1 cellular context compared by ENCODE assay signal in the genomic region with DNA sequence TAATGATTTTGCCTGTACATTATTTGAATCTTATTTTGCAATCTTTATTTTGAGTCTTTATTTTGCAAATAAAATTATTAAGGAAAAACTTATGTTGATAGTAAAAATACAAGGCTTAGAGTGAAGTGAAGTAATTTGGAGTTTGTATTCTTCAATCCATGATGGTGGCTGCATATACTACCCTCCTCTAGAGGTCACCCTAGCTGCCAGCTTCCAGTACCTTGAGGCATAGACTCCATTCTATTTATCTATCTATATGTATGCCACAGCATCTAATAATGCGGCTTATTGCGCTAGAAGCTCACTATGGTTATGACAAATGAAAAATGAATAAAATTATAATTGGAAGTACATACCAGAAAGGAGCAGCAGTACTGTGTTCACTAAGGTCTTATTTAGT.
TF ChIP-seq lines count a peak whose summit lies in the region.

No MANE protein-coding gene starts in this region.

TF ChIP-seq in HepG2, 621 proteins besides CTCF, POLR2A, EP300 and RAD21 (continued from another document and continues in another):
- TF ChIP-seq, protein P1, sequence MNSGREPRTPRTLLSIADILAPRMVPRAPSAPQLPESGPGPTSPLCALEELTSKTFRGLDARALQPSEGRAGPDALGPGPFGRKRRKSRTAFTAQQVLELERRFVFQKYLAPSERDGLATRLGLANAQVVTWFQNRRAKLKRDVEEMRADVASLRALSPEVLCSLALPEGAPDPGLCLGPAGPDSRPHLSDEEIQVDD (CRISPR knock-in tag; IDR thresholded peaks at IDR 0.05; ENCODE audit: borderline replicate concordance), result no peak
- TF ChIP-seq HNRNPL (IDR thresholded peaks at IDR 0.05; ENCODE audit: low read depth, low read length) (0 out of 2 replicates have a peak, but pooled peaks have one; percentile 29), MEIS2 (CRISPR knock-in tag; IDR thresholded peaks at IDR 0.05) (no peak), CBX1 (IDR thresholded peaks at IDR 0.05; ENCODE audit: low read depth) (no peak), CENPT (CRISPR knock-in tag; IDR thresholded peaks at IDR 0.05; ENCODE audit: low read depth) (no peak), PAX8 (CRISPR knock-in tag; IDR thresholded peaks at IDR 0.05; ENCODE audit: borderline replicate concordance) (no peak), CCDC6 (CRISPR knock-in tag; IDR thresholded peaks at IDR 0.05) (no peak), CHD4 (IDR thresholded peaks at IDR 0.05; ENCODE audit: borderline replicate concordance, low read length) (0 out of 2 replicates have a peak, but pooled peaks have one; percentile 15), ZNF18 (CRISPR knock-in tag; IDR thresholded peaks at IDR 0.05; ENCODE audit: insufficient replicate concordance) (peak; percentile 30), NBN (conservative IDR thresholded peaks at IDR 0.05) (no peak), RBFOX2 (IDR thresholded peaks at IDR 0.05; ENCODE audit: low read depth, low read length) (peak; percentile 75), CC2D1A (CRISPR knock-in tag; IDR thresholded peaks at IDR 0.05) (no peak), TRIM24 (CRISPR knock-in tag; IDR thresholded peaks at IDR 0.05) (no peak), ZNF800 (CRISPR knock-in tag; IDR thresholded peaks at IDR 0.05) (no peak), ZFP36 (IDR thresholded peaks at IDR 0.05; ENCODE audit: borderline replicate concordance, low read depth, low read length, partially characterized antibody) (no peak), MAFF (IDR thresholded peaks at IDR 0.05; ENCODE audit: low read depth, low read length) (no peak), CREM (IDR thresholded peaks at IDR 0.05) (no peak), CREM (CRISPR knock-in tag; IDR thresholded peaks at IDR 0.05) (no peak), FOXC1 (CRISPR knock-in tag; IDR thresholded peaks at IDR 0.05; ENCODE audit: borderline replicate concordance) (no peak), HOXA7 (CRISPR knock-in tag; IDR thresholded peaks at IDR 0.05) (no peak), NFE2L1 (CRISPR knock-in tag; IDR thresholded peaks at IDR 0.05; ENCODE audit: borderline replicate concordance) (no peak), KDM5A (IDR thresholded peaks at IDR 0.05; ENCODE audit: borderline replicate concordance, low read length) (0 out of 2 replicates have a peak, but pooled peaks have one; percentile 13), TGIF2 (CRISPR knock-in tag; IDR thresholded peaks at IDR 0.05) (no peak), AGO1 (IDR thresholded peaks at IDR 0.05; ENCODE audit: low read depth, low read length, poor library complexity, severe bottlenecking) (no peak), ZBTB38 (CRISPR knock-in tag; IDR thresholded peaks at IDR 0.05) (no peak), MIER2 (CRISPR knock-in tag; IDR thresholded peaks at IDR 0.05) (no peak), ZNF580 (CRISPR knock-in tag; IDR thresholded peaks at IDR 0.05; ENCODE audit: borderline replicate concordance, low read depth) (no peak), HHEX (CRISPR knock-in tag; IDR thresholded peaks at IDR 0.05) (no peak), TOE1 (CRISPR knock-in tag; IDR thresholded peaks at IDR 0.05) (0 out of 2 replicates have a peak, but pooled peaks have one; percentile 6), ZNF782 (CRISPR knock-in tag; IDR thresholded peaks at IDR 0.05; ENCODE audit: borderline replicate concordance) (no peak), MTA3 (CRISPR knock-in tag; IDR thresholded peaks at IDR 0.05) (no peak), ZNF788 (CRISPR knock-in tag; IDR thresholded peaks at IDR 0.05; ENCODE audit: borderline replicate concordance) (no peak), CHD2 (IDR thresholded peaks at IDR 0.05; ENCODE audit: low read depth, low read length) (no peak), ZNF547 (CRISPR knock-in tag; IDR thresholded peaks at IDR 0.05) (no peak), SETDB1 (CRISPR knock-in tag; IDR thresholded peaks at IDR 0.05; ENCODE audit: borderline replicate concordance) (no peak), TP53 (CRISPR knock-in tag; conservative IDR thresholded peaks at IDR 0.05) (no peak), ZNF780A (CRISPR knock-in tag; IDR thresholded peaks at IDR 0.05) (no peak), POLR2G (IDR thresholded peaks at IDR 0.05; ENCODE audit: low read depth, low read length) (no peak), ZFY (CRISPR knock-in tag; IDR thresholded peaks at IDR 0.05) (no peak), ZNF275 (CRISPR knock-in tag; IDR thresholded peaks at IDR 0.05; ENCODE audit: borderline replicate concordance) (no peak), NR2F6 (IDR thresholded peaks at IDR 0.05) (no peak), NR2F6 (CRISPR knock-in tag; IDR thresholded peaks at IDR 0.05) (no peak), HDAC6 (IDR thresholded peaks at IDR 0.05; ENCODE audit: low read depth, low read length) (0 out of 2 replicates have a peak, but pooled peaks have one; percentile 24), ZNF75D (CRISPR knock-in tag; IDR thresholded peaks at IDR 0.05; ENCODE audit: borderline replicate concordance) (no peak)
- TF ChIP-seq, protein P2, sequence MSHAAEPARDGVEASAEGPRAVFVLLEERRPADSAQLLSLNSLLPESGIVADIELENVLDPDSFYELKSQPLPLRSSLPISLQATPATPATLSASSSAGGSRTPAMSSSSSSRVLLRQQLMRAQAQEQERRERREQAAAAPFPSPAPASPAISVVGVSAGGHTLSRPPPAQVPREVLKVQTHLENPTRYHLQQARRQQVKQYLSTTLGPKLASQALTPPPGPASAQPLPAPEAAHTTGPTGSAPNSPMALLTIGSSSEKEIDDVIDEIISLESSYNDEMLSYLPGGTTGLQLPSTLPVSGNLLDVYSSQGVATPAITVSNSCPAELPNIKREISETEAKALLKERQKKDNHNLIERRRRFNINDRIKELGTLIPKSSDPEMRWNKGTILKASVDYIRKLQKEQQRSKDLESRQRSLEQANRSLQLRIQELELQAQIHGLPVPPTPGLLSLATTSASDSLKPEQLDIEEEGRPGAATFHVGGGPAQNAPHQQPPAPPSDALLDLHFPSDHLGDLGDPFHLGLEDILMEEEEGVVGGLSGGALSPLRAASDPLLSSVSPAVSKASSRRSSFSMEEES (CRISPR knock-in tag; IDR thresholded peaks at IDR 0.05), result no peak
- TF ChIP-seq, protein P3, sequence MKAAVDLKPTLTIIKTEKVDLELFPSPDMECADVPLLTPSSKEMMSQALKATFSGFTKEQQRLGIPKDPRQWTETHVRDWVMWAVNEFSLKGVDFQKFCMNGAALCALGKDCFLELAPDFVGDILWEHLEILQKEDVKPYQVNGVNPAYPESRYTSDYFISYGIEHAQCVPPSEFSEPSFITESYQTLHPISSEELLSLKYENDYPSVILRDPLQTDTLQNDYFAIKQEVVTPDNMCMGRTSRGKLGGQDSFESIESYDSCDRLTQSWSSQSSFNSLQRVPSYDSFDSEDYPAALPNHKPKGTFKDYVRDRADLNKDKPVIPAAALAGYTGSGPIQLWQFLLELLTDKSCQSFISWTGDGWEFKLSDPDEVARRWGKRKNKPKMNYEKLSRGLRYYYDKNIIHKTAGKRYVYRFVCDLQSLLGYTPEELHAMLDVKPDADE (CRISPR knock-in tag; IDR thresholded peaks at IDR 0.05), result no peak
- TF ChIP-seq, protein P4, sequence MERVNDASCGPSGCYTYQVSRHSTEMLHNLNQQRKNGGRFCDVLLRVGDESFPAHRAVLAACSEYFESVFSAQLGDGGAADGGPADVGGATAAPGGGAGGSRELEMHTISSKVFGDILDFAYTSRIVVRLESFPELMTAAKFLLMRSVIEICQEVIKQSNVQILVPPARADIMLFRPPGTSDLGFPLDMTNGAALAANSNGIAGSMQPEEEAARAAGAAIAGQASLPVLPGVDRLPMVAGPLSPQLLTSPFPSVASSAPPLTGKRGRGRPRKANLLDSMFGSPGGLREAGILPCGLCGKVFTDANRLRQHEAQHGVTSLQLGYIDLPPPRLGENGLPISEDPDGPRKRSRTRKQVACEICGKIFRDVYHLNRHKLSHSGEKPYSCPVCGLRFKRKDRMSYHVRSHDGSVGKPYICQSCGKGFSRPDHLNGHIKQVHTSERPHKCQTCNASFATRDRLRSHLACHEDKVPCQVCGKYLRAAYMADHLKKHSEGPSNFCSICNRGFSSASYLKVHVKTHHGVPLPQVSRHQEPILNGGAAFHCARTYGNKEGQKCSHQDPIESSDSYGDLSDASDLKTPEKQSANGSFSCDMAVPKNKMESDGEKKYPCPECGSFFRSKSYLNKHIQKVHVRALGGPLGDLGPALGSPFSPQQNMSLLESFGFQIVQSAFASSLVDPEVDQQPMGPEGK (CRISPR knock-in tag; IDR thresholded peaks at IDR 0.05), result no peak
- TF ChIP-seq, protein P5, sequence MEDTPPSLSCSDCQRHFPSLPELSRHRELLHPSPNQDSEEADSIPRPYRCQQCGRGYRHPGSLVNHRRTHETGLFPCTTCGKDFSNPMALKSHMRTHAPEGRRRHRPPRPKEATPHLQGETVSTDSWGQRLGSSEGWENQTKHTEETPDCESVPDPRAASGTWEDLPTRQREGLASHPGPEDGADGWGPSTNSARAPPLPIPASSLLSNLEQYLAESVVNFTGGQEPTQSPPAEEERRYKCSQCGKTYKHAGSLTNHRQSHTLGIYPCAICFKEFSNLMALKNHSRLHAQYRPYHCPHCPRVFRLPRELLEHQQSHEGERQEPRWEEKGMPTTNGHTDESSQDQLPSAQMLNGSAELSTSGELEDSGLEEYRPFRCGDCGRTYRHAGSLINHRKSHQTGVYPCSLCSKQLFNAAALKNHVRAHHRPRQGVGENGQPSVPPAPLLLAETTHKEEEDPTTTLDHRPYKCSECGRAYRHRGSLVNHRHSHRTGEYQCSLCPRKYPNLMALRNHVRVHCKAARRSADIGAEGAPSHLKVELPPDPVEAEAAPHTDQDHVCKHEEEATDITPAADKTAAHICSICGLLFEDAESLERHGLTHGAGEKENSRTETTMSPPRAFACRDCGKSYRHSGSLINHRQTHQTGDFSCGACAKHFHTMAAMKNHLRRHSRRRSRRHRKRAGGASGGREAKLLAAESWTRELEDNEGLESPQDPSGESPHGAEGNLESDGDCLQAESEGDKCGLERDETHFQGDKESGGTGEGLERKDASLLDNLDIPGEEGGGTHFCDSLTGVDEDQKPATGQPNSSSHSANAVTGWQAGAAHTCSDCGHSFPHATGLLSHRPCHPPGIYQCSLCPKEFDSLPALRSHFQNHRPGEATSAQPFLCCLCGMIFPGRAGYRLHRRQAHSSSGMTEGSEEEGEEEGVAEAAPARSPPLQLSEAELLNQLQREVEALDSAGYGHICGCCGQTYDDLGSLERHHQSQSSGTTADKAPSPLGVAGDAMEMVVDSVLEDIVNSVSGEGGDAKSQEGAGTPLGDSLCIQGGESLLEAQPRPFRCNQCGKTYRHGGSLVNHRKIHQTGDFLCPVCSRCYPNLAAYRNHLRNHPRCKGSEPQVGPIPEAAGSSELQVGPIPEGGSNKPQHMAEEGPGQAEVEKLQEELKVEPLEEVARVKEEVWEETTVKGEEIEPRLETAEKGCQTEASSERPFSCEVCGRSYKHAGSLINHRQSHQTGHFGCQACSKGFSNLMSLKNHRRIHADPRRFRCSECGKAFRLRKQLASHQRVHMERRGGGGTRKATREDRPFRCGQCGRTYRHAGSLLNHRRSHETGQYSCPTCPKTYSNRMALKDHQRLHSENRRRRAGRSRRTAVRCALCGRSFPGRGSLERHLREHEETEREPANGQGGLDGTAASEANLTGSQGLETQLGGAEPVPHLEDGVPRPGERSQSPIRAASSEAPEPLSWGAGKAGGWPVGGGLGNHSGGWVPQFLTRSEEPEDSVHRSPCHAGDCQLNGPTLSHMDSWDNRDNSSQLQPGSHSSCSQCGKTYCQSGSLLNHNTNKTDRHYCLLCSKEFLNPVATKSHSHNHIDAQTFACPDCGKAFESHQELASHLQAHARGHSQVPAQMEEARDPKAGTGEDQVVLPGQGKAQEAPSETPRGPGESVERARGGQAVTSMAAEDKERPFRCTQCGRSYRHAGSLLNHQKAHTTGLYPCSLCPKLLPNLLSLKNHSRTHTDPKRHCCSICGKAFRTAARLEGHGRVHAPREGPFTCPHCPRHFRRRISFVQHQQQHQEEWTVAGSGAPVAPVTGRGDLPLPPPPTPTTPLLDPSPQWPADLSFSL (CRISPR knock-in tag; IDR thresholded peaks at IDR 0.05), result no peak
- TF ChIP-seq, protein P6, sequence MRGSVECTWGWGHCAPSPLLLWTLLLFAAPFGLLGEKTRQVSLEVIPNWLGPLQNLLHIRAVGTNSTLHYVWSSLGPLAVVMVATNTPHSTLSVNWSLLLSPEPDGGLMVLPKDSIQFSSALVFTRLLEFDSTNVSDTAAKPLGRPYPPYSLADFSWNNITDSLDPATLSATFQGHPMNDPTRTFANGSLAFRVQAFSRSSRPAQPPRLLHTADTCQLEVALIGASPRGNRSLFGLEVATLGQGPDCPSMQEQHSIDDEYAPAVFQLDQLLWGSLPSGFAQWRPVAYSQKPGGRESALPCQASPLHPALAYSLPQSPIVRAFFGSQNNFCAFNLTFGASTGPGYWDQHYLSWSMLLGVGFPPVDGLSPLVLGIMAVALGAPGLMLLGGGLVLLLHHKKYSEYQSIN (CRISPR knock-in tag; IDR thresholded peaks at IDR 0.05; ENCODE audit: borderline replicate concordance), result no peak
